8 cellular contexts compared by ENCODE assay signal in the genomic region with DNA sequence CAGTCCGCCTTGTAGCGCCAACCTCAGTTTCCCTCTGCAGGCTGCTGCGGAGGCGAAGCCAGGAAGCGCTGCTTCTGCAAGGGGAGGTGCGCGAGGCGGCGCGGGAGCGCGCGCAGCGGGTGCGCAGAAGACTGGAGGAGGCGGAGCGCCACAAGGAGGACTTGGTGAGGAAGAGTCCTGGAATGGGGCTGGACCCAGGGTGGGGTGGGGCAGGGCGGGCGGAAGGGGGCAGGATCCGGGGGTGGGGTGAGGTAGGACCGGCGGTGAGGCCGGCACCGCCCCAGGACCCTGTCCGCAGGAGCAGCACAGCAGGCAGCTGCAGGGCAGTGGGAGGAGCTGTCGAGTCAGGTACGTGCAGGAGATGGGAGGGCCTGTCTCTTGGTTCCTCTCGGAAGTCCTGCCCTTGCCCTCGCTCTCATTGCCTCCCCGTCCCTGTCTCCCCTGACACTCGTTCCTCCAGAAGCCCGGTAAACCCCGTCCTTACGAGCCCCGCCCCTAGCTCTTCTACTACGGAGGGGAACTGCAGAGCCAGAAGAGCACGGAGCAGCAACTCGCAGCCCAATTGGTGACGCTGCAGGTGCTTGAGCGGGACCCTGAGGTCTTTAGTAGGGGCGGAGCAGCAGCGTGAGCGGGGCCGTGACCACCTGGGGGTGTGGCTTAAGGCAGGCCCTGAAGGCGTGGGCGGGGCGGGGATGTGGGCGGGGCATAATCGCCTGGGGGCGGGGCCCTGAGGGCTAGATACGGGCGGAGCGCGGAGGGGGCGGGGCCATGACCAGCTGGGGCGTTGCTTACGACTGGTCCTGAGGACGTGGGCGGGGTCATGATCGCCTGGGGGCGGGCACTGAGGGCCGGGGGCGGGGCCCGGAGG.
DNase-seq lines count a peak whose midpoint lies in the region; ATAC-seq and TF ChIP-seq lines count a peak whose summit lies in the region.
"Not testable (repeated sequence)": the region's sequence is repeated elsewhere in the genome, so short reads cannot be mapped to it uniquely, and the experiment has no call there.

No MANE protein-coding gene starts in this region.

- H3K4me1 Mint-ChIP-seq in glutamatergic neuron (ENCODE audit: low read depth, unreplicated experiment) = not testable (repeated sequence)
- H3K4me1 Mint-ChIP-seq in osteocyte (ENCODE audit: unreplicated experiment) = peaks cover 10% of the 10 kb centered on the region

- peak overlapping the region; percentile 86 for H3K27ac ChIP-seq in thymus (ENCODE audit: low read depth)

- not testable (repeated sequence) for H3K27me3 Mint-ChIP-seq in glutamatergic neuron (ENCODE audit: unreplicated experiment); osteocyte (ENCODE audit: unreplicated experiment)

- DNase-seq in GM06990 (ENCODE audit: extremely low read depth, insufficient read length) (peak; percentile 91), NCI-H1048 (lab: John Stamatoyannopoulos, UW) (peak; percentile 78), SK-N-DZ (ENCODE audit: low spot score) (peak; percentile 87), glutamatergic neuron (peak; percentile 97), osteocyte (ENCODE audit: extremely low spot score, unreplicated experiment) (peak; percentile 98)
- DNase-seq in activated naive CD4-positive, alpha-beta T cell treated with anti-CD3 and anti-CD28 coated beads, Interleukin-2, amount 50 U/mL, for 16 hours = peak; percentile 94

- H3K4me3 Mint-ChIP-seq in glutamatergic neuron (ENCODE audit: unreplicated experiment) = peak overlapping the region; percentile 93
- H3K4me3 Mint-ChIP-seq in osteocyte (ENCODE audit: unreplicated experiment) = peak overlapping the region; percentile 91

- ATAC-seq in HG02588 (IDR thresholded peaks at IDR 0.05; ENCODE audit: unreplicated experiment) = peak; percentile 65

- WGBS in thymus = under 1% methylated on average over 63 of the region's 64 CpGs

- H3K4me1 ChIP-seq in thymus (ENCODE audit: control insufficient read depth, insufficient read depth, low read length) = not testable (repeated sequence)

- not testable (repeated sequence) for TF ChIP-seq CTCF in GM06990 (IDR thresholded peaks at IDR 0.05; ENCODE audit: insufficient read depth, low read length, poor library complexity, severe bottlenecking); glutamatergic neuron (IDR thresholded peaks at IDR 0.05; ENCODE audit: partially characterized antibody, unreplicated experiment); osteocyte (IDR thresholded peaks at IDR 0.05)

- H3K4me3 ChIP-seq in GM06990 (replicated peaks; ENCODE audit: low read depth, low read length) (peak overlapping the region; percentile 55), thymus (ENCODE audit: low read length) (peak overlapping the region; percentile 55)

- H3K36me3 ChIP-seq in GM06990 (ENCODE audit: control insufficient read depth, insufficient read depth, low read length); thymus (ENCODE audit: control insufficient read depth, insufficient read depth): not testable (repeated sequence)

- H3K9me3 ChIP-seq in thymus (ENCODE audit: control insufficient read depth) = not testable (repeated sequence)

- not testable (repeated sequence) for H3K9me3 Mint-ChIP-seq in glutamatergic neuron (ENCODE audit: unreplicated experiment); osteocyte (ENCODE audit: unreplicated experiment)

- not testable (repeated sequence) for H3K27me3 ChIP-seq in GM06990 (replicated peaks; ENCODE audit: control insufficient read depth, insufficient read depth, low read length); thymus (ENCODE audit: control insufficient read depth, insufficient read depth)

- H3K27ac Mint-ChIP-seq in glutamatergic neuron (ENCODE audit: unreplicated experiment) (peak overlapping the region; percentile 62), osteocyte (ENCODE audit: unreplicated experiment) (peak overlapping the region; percentile 86)

- not testable (repeated sequence) for H3K36me3 Mint-ChIP-seq in glutamatergic neuron (ENCODE audit: unreplicated experiment); osteocyte (ENCODE audit: unreplicated experiment)

Comparison
In these comparisons a context has a peak if more than half of its experiments do, and no peak if none do; other contexts are left out.
1. Peak in every context shown above with its lines: DNase-seq, ATAC-seq, H3K4me3 ChIP-seq and H3K27ac ChIP-seq.